ENCODE assay signal across 16 cellular contexts in genomic region chr16:19912445-19913305, GRCh38. TPM values are rescaled to one million over a fixed set of nuclear protein-coding genes. Genes with fewer than 3 reads are reported as not detected.
DNase-seq lines count a peak whose midpoint lies in the region; ATAC-seq, FAIRE-seq and TF ChIP-seq lines count a peak whose summit lies in the region.
"Had no signal": no experiment of that assay in that cellular context is flagged by ENCODE, and none has a peak within 500 bp of the region (broad histone marks: within the 10 kb centered on the region; RNA-seq: fewer than 3 reads in every experiment).

No MANE protein-coding gene starts in this region.

- no peaks in the 10 kb centered on the region for H3K4me1 Mint-ChIP-seq in activated T-helper 17 cell treated with anti-CD3 and anti-CD28 coated beads, Interleukin-2, amount 50 U/mL, for 72 hours

- TF ChIP-seq CTCF in NB4 (IDR thresholded peaks at IDR 0.05; ENCODE audit: low read depth, low read length) (no peak), cardiac fibroblast (IDR thresholded peaks at IDR 0.05; ENCODE audit: low read depth, low read length) (no peak), kidney (IDR thresholded peaks at IDR 0.05; ENCODE audit: borderline replicate concordance, extremely low read depth, insufficient read depth) (no peak), OCI-LY7 (conservative IDR thresholded peaks at IDR 0.05; ENCODE audit: low read length) (no peak)

- H4K20me1 ChIP-seq in Karpas-422 (ENCODE audit: insufficient read depth, low read depth, low read length) (no peaks in the 10 kb centered on the region), OCI-LY7 (ENCODE audit: insufficient read depth, low read length) (no peaks in the 10 kb centered on the region)

- ATAC-seq in activated T-helper 17 cell treated with anti-CD3 and anti-CD28 coated beads, Interleukin-2, amount 50 U/mL, for 72 hours (replicated peaks), result no peak
- ATAC-seq: Right ventricle myocardium inferior had no signal

- H3K79me2 ChIP-seq in Karpas-422 (ENCODE audit: low read length) (no peaks in the 10 kb centered on the region), OCI-LY7 (ENCODE audit: insufficient read depth, low read depth, low read length) (no peaks in the 10 kb centered on the region)

- intact Hi-C loops in kidney (cut with DNase I) (no loop called here), OCI-LY7 (cut with micrococcal nuclease; ENCODE audit: unreplicated experiment) (no loop called here)

- H3K27me3 ChIP-seq in Karpas-422 (ENCODE audit: low read length), result no peaks in the 10 kb centered on the region
- H3K27me3 ChIP-seq: BE2C had no signal

- no peak overlapping the region for H3K9ac ChIP-seq in kidney (ENCODE audit: low read length in 2 of 2)
- H3K9ac ChIP-seq in Karpas-422 (ENCODE audit: low read length), result no peak overlapping the region

- H3K9me2 ChIP-seq in Karpas-422 (replicated peaks; ENCODE audit: insufficient read depth, low read length) (no peaks in the 10 kb centered on the region), OCI-LY7 (ENCODE audit: insufficient read depth, low read length) (no peaks in the 10 kb centered on the region)

- H2AFZ ChIP-seq in Karpas-422 (ENCODE audit: low read length) (no peak overlapping the region), OCI-LY7 (ENCODE audit: low read length) (no peak overlapping the region)

- no peak overlapping the region for H3K4me3 ChIP-seq in NB4 (ENCODE audit: low read depth, low read length)
- no peak overlapping the region for H3K4me3 ChIP-seq in cardiac fibroblast (replicated peaks in 1 of 2; ENCODE audit: low read depth in 2 of 2, low read length in 2 of 2)
- H3K4me3 ChIP-seq in kidney (ENCODE audit: low read length in 2 of 2), result no peak overlapping the region
- no peak overlapping the region for H3K4me3 ChIP-seq in Karpas-422 (ENCODE audit: low read length)
- H3K4me3 ChIP-seq in OCI-LY7 (ENCODE audit: low read depth, low read length, poor library complexity, severe bottlenecking), result no peak overlapping the region
- H3K4me3 ChIP-seq: tibial artery had no signal

- BruUV-seq in OCI-LY7 (replicated peaks; lab: Mats Ljungman, UMichigan), result no TSS peak

- DNase-seq in EH (ENCODE audit: low read depth) (peak; percentile 51), NB4 (ENCODE audit: low read depth) (peak; percentile 25), cardiac fibroblast (ENCODE audit: low read depth in 2 of 2) (peak; percentile 7 to 48), kidney (peak; percentile 18), Karpas-422 (no peak), OCI-LY7 (ENCODE audit: low spot score) (no peak), CD1c-positive myeloid dendritic cell (ENCODE audit: extremely low spot score) (no peak)
- DNase-seq: activated CD4-positive, alpha-beta T cell treated with anti-CD3 and anti-CD28 coated beads, Interleukin-2, amount 50 U/mL, for 1 hour; BE2C; NCI-H526; T1000; tibial artery had no signal

- H3K36me3 ChIP-seq in kidney (ENCODE audit: control insufficient read depth in 1 of 2, insufficient read depth in 2 of 2, low read length in 2 of 2) (no peaks in the 10 kb centered on the region), Karpas-422 (ENCODE audit: insufficient read depth, low read length) (no peaks in the 10 kb centered on the region), OCI-LY7 (ENCODE audit: insufficient read depth, low read length) (no peaks in the 10 kb centered on the region)
- H3K36me3 ChIP-seq: BE2C, tibial artery had no signal

- H3K27ac Mint-ChIP-seq in activated T-helper 17 cell treated with anti-CD3 and anti-CD28 coated beads, Interleukin-2, amount 50 U/mL, for 72 hours, result no peak overlapping the region
- H3K27ac Mint-ChIP-seq: dendritic cell treated with granulocyte-macrophage colony-stimulating factor and Interleukin-4, amounts not matched to agents 40 ng/mL and 50 ng/mL, for 4 days had no signal

- peaks cover 24% of the 10 kb centered on the region for H3K27me3 Mint-ChIP-seq in activated T-helper 17 cell treated with anti-CD3 and anti-CD28 coated beads, Interleukin-2, amount 50 U/mL, for 72 hours

- no peak for FAIRE-seq in kidney (lab: Jason Lieb, UNC)
- FAIRE-seq: islet of Langerhans had no signal

- no peaks in the 10 kb centered on the region for H3K9me3 ChIP-seq in kidney (ENCODE audit: control insufficient read depth in 1 of 2, low read length in 2 of 2)
- no peaks in the 10 kb centered on the region for H3K9me3 ChIP-seq in Karpas-422 (ENCODE audit: low read length)
- H3K9me3 ChIP-seq in OCI-LY7 (ENCODE audit: low read length), result no peaks in the 10 kb centered on the region
- H3K9me3 ChIP-seq: BE2C, tibial artery had no signal

- H3K27ac ChIP-seq in kidney (ENCODE audit: low read depth in 2 of 2, low read length in 2 of 2) (no peak overlapping the region), Karpas-422 (ENCODE audit: low read length) (no peak overlapping the region), OCI-LY7 (ENCODE audit: low read depth, low read length, poor library complexity, severe bottlenecking) (no peak overlapping the region)
- H3K27ac ChIP-seq: tibial artery had no signal

- H3K4me2 ChIP-seq in Karpas-422 (ENCODE audit: low read depth, low read length, poor library complexity, severe bottlenecking) (no peak overlapping the region), OCI-LY7 (ENCODE audit: low read length) (no peak overlapping the region)

- CTCF ChIA-PET in OCI-LY7 (lab: Charles Lee; ENCODE audit: unreplicated experiment), result no interaction called here

- H3K4me3 Mint-ChIP-seq in activated T-helper 17 cell treated with anti-CD3 and anti-CD28 coated beads, Interleukin-2, amount 50 U/mL, for 72 hours, result no peak overlapping the region
- H3K4me3 Mint-ChIP-seq: dendritic cell treated with granulocyte-macrophage colony-stimulating factor and Interleukin-4, amounts not matched to agents 40 ng/mL and 50 ng/mL, for 4 days had no signal

- H3K4me1 ChIP-seq in kidney (ENCODE audit: control insufficient read depth in 1 of 2, insufficient read depth in 1 of 2, low read depth in 1 of 2, low read length in 2 of 2) (peaks cover 0 to under 1% of the 10 kb centered on the region in 2 donors), Karpas-422 (ENCODE audit: low read length) (no peaks in the 10 kb centered on the region), OCI-LY7 (ENCODE audit: insufficient read depth, low read length, poor library complexity, severe bottlenecking) (no peaks in the 10 kb centered on the region)
- H3K4me1 ChIP-seq: BE2C, tibial artery had no signal

- H3K36me3 Mint-ChIP-seq in activated T-helper 17 cell treated with anti-CD3 and anti-CD28 coated beads, Interleukin-2, amount 50 U/mL, for 72 hours (ENCODE audit: low read depth), result no peaks in the 10 kb centered on the region

- no peak for TF ChIP-seq POLR2A in NB4 (IDR thresholded peaks at IDR 0.05; ENCODE audit: extremely low read depth, insufficient read length)

- POLR2A ChIA-PET in OCI-LY7 (lab: Charles Lee), result no interaction called here

- H3K9me3 Mint-ChIP-seq in activated T-helper 17 cell treated with anti-CD3 and anti-CD28 coated beads, Interleukin-2, amount 50 U/mL, for 72 hours, result no peaks in the 10 kb centered on the region
- H3K9me3 Mint-ChIP-seq: dendritic cell treated with granulocyte-macrophage colony-stimulating factor and Interleukin-4, amounts not matched to agents 40 ng/mL and 50 ng/mL, for 4 days had no signal

RNA-seq across cellular contexts. Expression of gene GPRC5B, which starts 28.0 kb away (rescaled TPM):
- 53.1 TPM for total RNA-seq in kidney
- polyA plus RNA-seq in kidney (ENCODE audit: insufficient read depth, low read depth, low replicate concordance), result 66.3 TPM
- total RNA-seq in Karpas-422 (2014; rRNA removed; shearing (Covaris generic); ENCODE audit: low replicate concordance), result not detected in 2 replicates
- total RNA-seq in activated T-helper 17 cell treated with anti-CD3 and anti-CD28 coated beads, Interleukin-2, amount 50 U/mL, for 72 hours, result not detected
- not detected in 2 replicates for total RNA-seq in OCI-LY7 (2014; rRNA removed; shearing (Covaris generic))
- not detected in 2 replicates for total RNA-seq in OCI-LY7 (2022)

Comparison
In these comparisons a context has a peak if more than half of its experiments do, and no peak if none do; other contexts are left out.
1. DNase-seq: peak in EH (single experiment), NB4 (single experiment), cardiac fibroblast (2 of 2) and kidney (single experiment); none in Karpas-422 (single experiment), OCI-LY7 (single experiment) and CD1c-positive myeloid dendritic cell (single experiment).
2. RNA of gene GPRC5B, which starts 28.0 kb away (total RNA-seq): 53.1 TPM in kidney (single experiment); not detected in activated T-helper 17 cell treated with anti-CD3 and anti-CD28 coated beads, Interleukin-2, amount 50 U/mL, for 72 hours, not detected in OCI-LY7 and not detected in Karpas-422; every median in the first group is over 10 times any median in the second.